In genomic region chr1:208033236-208033635, GRCh38 we compare ENCODE assay signal across 21 cellular contexts.
"Had no signal": no experiment of that assay in that cellular context is flagged by ENCODE, and none has a peak within 500 bp of the region (broad histone marks: within the 10 kb centered on the region; RNA-seq: fewer than 3 reads in every experiment).

No MANE protein-coding gene starts in this region.

- H3K36me3 ChIP-seq: MG63 had no signal

- H3K27ac ChIP-seq: SJSA1, SK-N-MC had no signal

- H3K4me3 ChIP-seq: MG63, SJSA1, SK-N-MC had no signal

- H3K27me3 ChIP-seq: MG63, SJSA1 had no signal

- DNase-seq: Karpas-422, KG1, MG63, NCI-H1092 treated with DMSO at 0.1 percent for 48 hours, NCI-H1436, NCI-H1694, NCI-H187 treated with DMSO at 0.1 percent for 48 hours, NCI-H2029 treated with DMSO at 0.1 percent for 48 hours, NCI-H2107, NCI-H2171, NCI-H226, NCI-H446, NCI-H510A, NCI-H524 treated with DMSO at 0.1 percent for 48 hours, NCI-H69, NCI-H774, Right ventricle myocardium superior, RPMI8226, SIG-M5 had no signal

- H3K9me3 ChIP-seq: MG63, SJSA1 had no signal
